15 cellular contexts compared by ENCODE assay signal in genomic region chr6:137763861-137764260, GRCh38.
"Had no signal": no experiment of that assay in that cellular context is flagged by ENCODE, and none has a peak within 500 bp of the region (broad histone marks: within the 10 kb centered on the region; RNA-seq: fewer than 3 reads in every experiment).

No MANE protein-coding gene starts in this region.

- H3K27me3 ChIP-seq: hepatocyte, right atrium auricular region, suprapubic skin, upper lobe of right lung had no signal

- H3K79me2 ChIP-seq: hepatocyte had no signal

- ATAC-seq: upper lobe of right lung had no signal

- DNase-seq: activated CD4-positive, alpha-beta T cell treated with anti-CD3 and anti-CD28 coated beads, Interleukin-2, amount 50 U/mL, for 1 hour; activated CD8-positive, alpha-beta memory T cell treated with anti-CD3 and anti-CD28 coated beads for 24 hours; activated naive CD8-positive, alpha-beta T cell treated with anti-CD3 and anti-CD28 coated beads, Interleukin-2, amount 10 ng/mL, durations not matched to agents 7 days and 5 days; islet precursor cell; left ventricle myocardium inferior; nucleus accumbens; stimulated activated CD4-positive, alpha-beta T cell treated with anti-CD3 and anti-CD28 coated beads, Interleukin-2, amount 100 ng/mL, for 48 hours; stimulated activated naive CD4-positive, alpha-beta T cell; T-helper 9 cell; upper lobe of right lung had no signal

- H3K27me3 Mint-ChIP-seq: activated naive CD8-positive, alpha-beta T cell treated with anti-CD3 and anti-CD28 coated beads, Interleukin-2, amount 10 ng/mL, durations not matched to agents 7 days and 5 days; memory B cell had no signal

- H3K4me3 ChIP-seq: hepatocyte, left ventricle myocardium inferior, right atrium auricular region, suprapubic skin, upper lobe of right lung had no signal

- H3K27ac ChIP-seq: hepatocyte, left ventricle myocardium inferior, right atrium auricular region, suprapubic skin, upper lobe of right lung had no signal

- H3K4me1 Mint-ChIP-seq: nephron had no signal

- H3K36me3 ChIP-seq: left ventricle myocardium inferior, right atrium auricular region, suprapubic skin, upper lobe of right lung had no signal

- H3K27ac Mint-ChIP-seq: activated naive CD8-positive, alpha-beta T cell treated with anti-CD3 and anti-CD28 coated beads, Interleukin-2, amount 10 ng/mL, durations not matched to agents 7 days and 5 days; memory B cell; nephron had no signal

- H2AFZ ChIP-seq: hepatocyte had no signal

- H3K9me3 ChIP-seq: suprapubic skin, upper lobe of right lung had no signal

- H3K9me3 Mint-ChIP-seq: activated naive CD8-positive, alpha-beta T cell treated with anti-CD3 and anti-CD28 coated beads, Interleukin-2, amount 10 ng/mL, durations not matched to agents 7 days and 5 days; memory B cell had no signal

- H3K4me1 ChIP-seq: left ventricle myocardium inferior, right atrium auricular region, suprapubic skin, upper lobe of right lung had no signal

- H3K4me2 ChIP-seq: hepatocyte had no signal

- H3K4me3 Mint-ChIP-seq: activated naive CD8-positive, alpha-beta T cell treated with anti-CD3 and anti-CD28 coated beads, Interleukin-2, amount 10 ng/mL, durations not matched to agents 7 days and 5 days; memory B cell; nephron had no signal
